1 cellular context compared by ENCODE assay signal in genomic region chr19:50512112-50512998, GRCh38.
TF ChIP-seq lines count a peak whose summit lies in the region.

No MANE protein-coding gene starts in this region.

TF ChIP-seq in H1, 55 proteins besides CTCF, POLR2A, EP300 and RAD21:
- TF ChIP-seq SAP30 (IDR thresholded peaks at IDR 0.05; ENCODE audit: insufficient read depth, insufficient replicate concordance, low read length) = no peak
- no peak for TF ChIP-seq SIRT6 (IDR thresholded peaks at IDR 0.05; ENCODE audit: low read length)
- no peak for TF ChIP-seq CTBP2 (IDR thresholded peaks at IDR 0.05; ENCODE audit: borderline replicate concordance, insufficient read depth, insufficient read length, low read length)
- no peak for TF ChIP-seq ZNF274 (IDR thresholded peaks at IDR 0.05; ENCODE audit: borderline replicate concordance, extremely low read depth, low read length)
- TF ChIP-seq KDM1A (IDR thresholded peaks at IDR 0.05; ENCODE audit: borderline replicate concordance, low read length) = no peak
- TF ChIP-seq BACH1 (IDR thresholded peaks at IDR 0.05; ENCODE audit: low read length) = no peak
- TF ChIP-seq, protein P1, sequence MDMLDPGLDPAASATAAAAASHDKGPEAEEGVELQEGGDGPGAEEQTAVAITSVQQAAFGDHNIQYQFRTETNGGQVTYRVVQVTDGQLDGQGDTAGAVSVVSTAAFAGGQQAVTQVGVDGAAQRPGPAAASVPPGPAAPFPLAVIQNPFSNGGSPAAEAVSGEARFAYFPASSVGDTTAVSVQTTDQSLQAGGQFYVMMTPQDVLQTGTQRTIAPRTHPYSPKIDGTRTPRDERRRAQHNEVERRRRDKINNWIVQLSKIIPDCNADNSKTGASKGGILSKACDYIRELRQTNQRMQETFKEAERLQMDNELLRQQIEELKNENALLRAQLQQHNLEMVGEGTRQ (IDR thresholded peaks at IDR 0.05; ENCODE audit: low read length) = no peak
- TF ChIP-seq KDM5A (IDR thresholded peaks at IDR 0.05; ENCODE audit: low read length) = no peak
- TF ChIP-seq CEBPB (IDR thresholded peaks at IDR 0.05; ENCODE audit: low read depth, low read length) = no peak
- no peak for TF ChIP-seq CREB1 (IDR thresholded peaks at IDR 0.05)
- TF ChIP-seq CHD1 (IDR thresholded peaks at IDR 0.05; ENCODE audit: low read depth, low read length) = no peak
- no peak for TF ChIP-seq NRF1 (IDR thresholded peaks at IDR 0.05; ENCODE audit: low read depth, low read length)
- TF ChIP-seq SRF (IDR thresholded peaks at IDR 0.05; ENCODE audit: low read depth, low read length) = no peak
- no peak for TF ChIP-seq EGR1 (IDR thresholded peaks at IDR 0.05; ENCODE audit: borderline replicate concordance, low read depth, low read length)
- TF ChIP-seq SP2 (IDR thresholded peaks at IDR 0.05; ENCODE audit: low read length) = no peak
- TF ChIP-seq, protein P2, sequence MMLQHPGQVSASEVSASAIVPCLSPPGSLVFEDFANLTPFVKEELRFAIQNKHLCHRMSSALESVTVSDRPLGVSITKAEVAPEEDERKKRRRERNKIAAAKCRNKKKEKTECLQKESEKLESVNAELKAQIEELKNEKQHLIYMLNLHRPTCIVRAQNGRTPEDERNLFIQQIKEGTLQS (IDR thresholded peaks at IDR 0.05; ENCODE audit: insufficient read depth, low read depth, low read length) = no peak
- no peak for TF ChIP-seq FOSL1 (IDR thresholded peaks at IDR 0.05; ENCODE audit: insufficient read depth, low read depth, low read length)
- no peak for TF ChIP-seq GTF2F1 (IDR thresholded peaks at IDR 0.05; ENCODE audit: borderline replicate concordance, low read depth, low read length)
- TF ChIP-seq PHF8 (conservative IDR thresholded peaks at IDR 0.05; ENCODE audit: low read depth, low read length) = no peak
- TF ChIP-seq SP1 (IDR thresholded peaks at IDR 0.05; ENCODE audit: low read depth, low read length) = no peak
